In genomic region chr9:8569832-8570231, GRCh38 we compare ENCODE assay signal across 33 cellular contexts.
"Had no signal": no experiment of that assay in that cellular context is flagged by ENCODE, and none has a peak within 500 bp of the region (broad histone marks: within the 10 kb centered on the region; RNA-seq: fewer than 3 reads in every experiment).

No MANE protein-coding gene starts in this region.

- H3K36me3 ChIP-seq: SJCRH30 had no signal

- H3K27me3 ChIP-seq: SJCRH30 had no signal

- H3K9me3 ChIP-seq: SJCRH30 had no signal

- H2AFZ ChIP-seq: PC-9 had no signal

- H3K9ac ChIP-seq: KMS-11 had no signal

- ATAC-seq: Panc1, Right ventricle myocardium inferior, SK-N-SH treated with all-trans-retinoic acid at 6 μM for 48 hours had no signal

- H3K4me2 ChIP-seq: KMS-11, PC-9 had no signal

- H3K4me3 ChIP-seq: PC-9, SJCRH30, SK-N-MC had no signal

- DNase-seq: Karpas-422, KBM-7, MM.1S, MV-4-11, NCI-H1092, NCI-H1105, NCI-H1436, NCI-H146, NCI-H1694, NCI-H187, NCI-H1930, NCI-H2029 treated with DMSO at 0.1 percent for 48 hours, NCI-H2081 treated with DMSO at 0.1 percent for 48 hours, NCI-H2107, NCI-H2171, NCI-H226, NCI-H446 treated with DMSO at 0.1 percent for 48 hours, NCI-H510A, NCI-H524, NCI-H526, NCI-H69, NCI-H748 treated with DMSO at 0.1 percent for 48 hours, NCI-H82, PC-9, SHP77, SIG-M5, SJCRH30 had no signal

- H3K27ac ChIP-seq: KMS-11, PC-9, RWPE1, SJCRH30, SK-N-MC had no signal
